ENCODE assay signal across 11 cellular contexts in the genomic region with DNA sequence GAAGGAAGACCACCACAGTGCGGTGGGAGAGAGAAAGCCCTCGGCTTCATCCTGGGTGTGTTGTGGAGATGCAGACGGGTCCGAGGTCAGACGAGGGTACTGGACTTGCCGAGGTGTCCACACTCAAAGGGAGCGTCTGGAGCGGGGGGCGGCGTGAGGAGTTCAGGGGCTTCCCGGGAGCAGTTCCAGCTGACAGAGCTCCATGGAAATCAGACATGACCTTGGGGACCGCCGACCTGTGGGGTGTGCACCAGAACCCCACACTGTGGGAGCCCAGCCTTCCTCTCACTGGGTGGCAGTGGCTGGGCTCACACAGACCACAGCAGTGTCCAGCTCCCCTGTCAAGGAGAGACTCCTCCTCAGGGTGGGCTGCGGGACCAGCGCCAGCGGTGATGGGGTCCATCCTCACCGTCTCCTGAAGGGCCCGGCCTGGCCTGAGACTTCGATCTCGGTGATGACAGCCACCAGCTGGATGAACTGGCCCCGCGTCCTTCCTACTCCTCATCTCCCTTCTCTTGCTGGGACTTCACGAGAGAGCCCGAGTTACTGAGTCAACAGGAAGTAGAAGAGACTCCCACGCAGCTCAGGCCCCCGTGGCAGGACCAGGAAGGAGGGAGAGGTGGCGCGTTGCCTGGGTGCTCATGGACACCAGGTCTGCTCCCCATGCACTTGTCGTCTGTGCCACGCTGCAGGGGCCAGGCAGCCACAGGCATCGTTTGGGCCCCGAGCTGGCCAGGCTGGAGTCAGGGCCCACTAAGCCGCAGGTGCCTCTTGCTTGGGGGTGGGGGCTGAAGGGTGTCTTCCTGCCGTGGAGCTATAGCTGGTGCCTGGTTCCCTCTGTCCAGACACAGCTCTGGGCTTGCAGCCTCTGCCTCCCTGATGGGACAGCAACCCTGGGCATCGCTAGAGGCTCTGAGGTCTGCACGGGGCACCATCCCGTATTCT.
DNase-seq lines count a peak whose midpoint lies in the region; ATAC-seq and TF ChIP-seq lines count a peak whose summit lies in the region.
"Had no signal": no experiment of that assay in that cellular context is flagged by ENCODE, and none has a peak within 500 bp of the region (broad histone marks: within the 10 kb centered on the region; RNA-seq: fewer than 3 reads in every experiment).

No MANE protein-coding gene starts in this region.

- TF ChIP-seq CTCF in HL-60 (IDR thresholded peaks at IDR 0.05; ENCODE audit: insufficient read depth, low read length), result no peak
- no peak for TF ChIP-seq CTCF in Peyer's patch (IDR thresholded peaks at IDR 0.05)

- TF ChIP-seq POLR2A in Peyer's patch (IDR thresholded peaks at IDR 0.05), result no peak

- H3K4me3 ChIP-seq in HL-60 (replicated peaks; ENCODE audit: insufficient read depth, low read length) (no peak overlapping the region), Peyer's patch (no peak overlapping the region), MG63 (no peak overlapping the region)
- H3K4me3 ChIP-seq: tibial artery had no signal

- intact Hi-C loops in cardiac septum (cut with DNase I) (no loop called here), sciatic nerve (cut with DNase I) (no loop called here)

- ATAC-seq in sciatic nerve, result no peak
- ATAC-seq in GM19035 (IDR thresholded peaks at IDR 0.05; ENCODE audit: unreplicated experiment), result no peak

- DNase-seq in HL-60 (ENCODE audit: low read depth in 1 of 2, low spot score in 1 of 2) (peak; percentile 83 to 90), Peyer's patch (peak; percentile 28 to 55 (median 39)), cardiac septum (ENCODE audit: low spot score) (peak; percentile 74), sciatic nerve (ENCODE audit: low spot score) (peak; percentile 61), kidney glomerular epithelial cell (lab: John Stamatoyannopoulos, UW) (no peak), MG63 (no peak), foreskin melanocyte (no peak)
- DNase-seq: DND-41 had no signal

- H3K36me3 ChIP-seq in Peyer's patch (no peaks in the 10 kb centered on the region), MG63 (no peaks in the 10 kb centered on the region)
- H3K36me3 ChIP-seq: tibial artery had no signal

- peaks cover 0 to 24% (median 4%) of the 10 kb centered on the region in 4 donors for H3K4me1 ChIP-seq in Peyer's patch
- H3K4me1 ChIP-seq: parathyroid adenoma had no signal

- H3K27me3 ChIP-seq in HL-60 (ENCODE audit: insufficient read depth, poor library complexity, severe bottlenecking) (no peaks in the 10 kb centered on the region), Peyer's patch (no peaks in the 10 kb centered on the region), MG63 (no peaks in the 10 kb centered on the region)
- H3K27me3 ChIP-seq: tibial artery had no signal

- peak overlapping the region; percentile 81 for H3K27ac ChIP-seq in HL-60 (replicated peaks)
- H3K27ac ChIP-seq in Peyer's patch, result no peak overlapping the region
- H3K27ac ChIP-seq: parathyroid adenoma had no signal

- H3K9me3 ChIP-seq in Peyer's patch (peaks cover 0 to 5% (median 2%) of the 10 kb centered on the region in 4 donors), MG63 (peaks cover 3% of the 10 kb centered on the region; the same call in 1 of the 2 replicates)

Comparison
In these comparisons a context has a peak if more than half of its experiments do, and no peak if none do; other contexts are left out.
1. DNase-seq: peak in HL-60 (2 of 2), Peyer's patch (3 of 3), cardiac septum (single experiment) and sciatic nerve (single experiment); none in kidney glomerular epithelial cell (single experiment), MG63 (single experiment) and foreskin melanocyte (single experiment).